In the genomic region with DNA sequence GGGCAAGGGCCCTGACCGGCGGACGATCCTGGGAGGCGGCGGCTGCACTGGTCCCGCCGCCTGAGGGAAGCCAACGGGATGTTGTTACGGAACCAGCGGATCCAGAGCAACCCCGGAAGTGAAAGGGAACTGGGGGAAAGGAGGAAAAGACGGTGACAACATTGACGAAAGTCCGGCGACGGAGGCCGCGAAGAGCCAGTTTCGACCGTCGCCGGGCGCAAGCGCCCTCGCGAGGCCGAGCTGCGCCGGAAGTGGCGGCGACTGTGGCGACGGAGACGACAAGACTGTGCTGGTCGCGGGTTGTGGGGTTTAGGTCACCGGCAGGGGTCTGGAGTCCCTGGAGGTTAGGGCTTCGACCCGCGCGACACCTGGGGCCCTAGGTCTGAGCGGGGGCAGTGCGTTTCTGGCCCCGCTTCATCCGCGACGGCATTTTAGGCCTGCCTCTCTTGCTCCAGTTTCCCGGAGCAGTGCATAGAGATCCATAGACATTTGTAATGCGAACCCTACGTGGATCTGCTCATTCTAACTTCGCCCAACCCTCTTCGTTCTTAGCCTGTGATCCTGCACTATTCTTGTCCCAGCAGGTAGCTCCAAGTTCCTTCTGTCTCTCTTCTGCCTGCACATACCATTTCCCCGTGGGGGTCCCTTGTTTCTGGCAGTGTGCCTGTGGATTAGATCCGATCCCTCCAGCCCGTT, we compare ENCODE assay signal across 8 cellular contexts. TPM values are rescaled to one million over a fixed set of nuclear protein-coding genes. Genes with fewer than 3 reads are reported as not detected.
DNase-seq lines count a peak whose midpoint lies in the region; ATAC-seq and TF ChIP-seq lines count a peak whose summit lies in the region.

BOD1L1 (minus strand) TSS at position 120 of the 696 bp plus-strand sequence. CDS start 138 bp downstream, outside the sequence.

- H3K4me2 ChIP-seq in DOHH2 (ENCODE audit: low read length) = peak within 1 kb of the TSS; percentile 80
- peak within 1 kb of the TSS; percentile 93 for H3K4me2 ChIP-seq in KMS-11

- H3K9me3 Mint-ChIP-seq in activated T-helper 1 cell treated with anti-CD3 and anti-CD28 coated beads, Interleukin-12 subunit alpha, Interleukin-12 subunit beta, Interleukin-2, Interleukin-4 antibody, amounts not matched to agents 30 ng/mL and 10 ng/mL and 1 ng/mL, durations not matched to agents 14 hours and 24 hours and 36 hours = no peaks in the 10 kb centered on the region
- no peaks in the 10 kb centered on the region for H3K9me3 Mint-ChIP-seq in natural killer cell

- H2AFZ ChIP-seq in KMS-11 (ENCODE audit: low read depth) = peak within 1 kb of the TSS; percentile 87

- peak within 1 kb of the TSS; percentile 98 for H3K27ac Mint-ChIP-seq in activated T-helper 1 cell treated with anti-CD3 and anti-CD28 coated beads, Interleukin-12 subunit alpha, Interleukin-12 subunit beta, Interleukin-2, Interleukin-4 antibody, amounts not matched to agents 30 ng/mL and 10 ng/mL and 1 ng/mL, durations not matched to agents 14 hours and 24 hours and 36 hours
- peak within 1 kb of the TSS; percentile 97 for H3K27ac Mint-ChIP-seq in natural killer cell

- H3K4me3 Mint-ChIP-seq in activated T-helper 1 cell treated with anti-CD3 and anti-CD28 coated beads, Interleukin-12 subunit alpha, Interleukin-12 subunit beta, Interleukin-2, Interleukin-4 antibody, amounts not matched to agents 30 ng/mL and 10 ng/mL and 1 ng/mL, durations not matched to agents 14 hours and 24 hours and 36 hours = peak within 1 kb of the TSS; percentile 99
- peak within 1 kb of the TSS; percentile 98 for H3K4me3 Mint-ChIP-seq in natural killer cell

- peaks cover 19% of the 10 kb centered on the region for H3K4me1 ChIP-seq in DOHH2 (ENCODE audit: control insufficient read depth, low read length)
- peaks cover 5% of the 10 kb centered on the region for H3K4me1 ChIP-seq in KMS-11 (ENCODE audit: low read depth, poor library complexity, severe bottlenecking)

- H3K27me3 ChIP-seq in DOHH2 (ENCODE audit: control insufficient read depth, low read length) = no peaks in the 10 kb centered on the region
- H3K27me3 ChIP-seq in KMS-11 (ENCODE audit: insufficient read depth, low read depth) = no peaks in the 10 kb centered on the region

- H3K27me3 Mint-ChIP-seq in activated T-helper 1 cell treated with anti-CD3 and anti-CD28 coated beads, Interleukin-12 subunit alpha, Interleukin-12 subunit beta, Interleukin-2, Interleukin-4 antibody, amounts not matched to agents 30 ng/mL and 10 ng/mL and 1 ng/mL, durations not matched to agents 14 hours and 24 hours and 36 hours (ENCODE audit: insufficient read depth) = peaks cover 4% of the 10 kb centered on the region
- peaks cover 0 to 2% of the 10 kb centered on the region in 2 donors for H3K27me3 Mint-ChIP-seq in natural killer cell (ENCODE audit: low read depth in 2 of 2)

- H3K9me3 ChIP-seq in DOHH2 (ENCODE audit: control insufficient read depth, insufficient read depth, low read length) = no peaks in the 10 kb centered on the region

- peaks cover 5% of the 10 kb centered on the region; the same call in 1 of the 2 replicates for H3F3A ChIP-seq in DOHH2 (ENCODE audit: control insufficient read depth, insufficient read depth)

- H4K20me1 ChIP-seq in DOHH2 (ENCODE audit: control insufficient read depth, insufficient read depth, low read depth, low read length) = no peaks in the 10 kb centered on the region
- H4K20me1 ChIP-seq in KMS-11 (ENCODE audit: insufficient read depth) = no peaks in the 10 kb centered on the region

- ATAC-seq in GM21737 (IDR thresholded peaks at IDR 0.05; ENCODE audit: unreplicated experiment) (peak; percentile 89), natural killer cell (peak; percentile 78 to 86 (median 84))

- peaks cover 29% of the 10 kb centered on the region for H3K4me1 Mint-ChIP-seq in activated T-helper 1 cell treated with anti-CD3 and anti-CD28 coated beads, Interleukin-12 subunit alpha, Interleukin-12 subunit beta, Interleukin-2, Interleukin-4 antibody, amounts not matched to agents 30 ng/mL and 10 ng/mL and 1 ng/mL, durations not matched to agents 14 hours and 24 hours and 36 hours (ENCODE audit: low read depth)
- H3K4me1 Mint-ChIP-seq in natural killer cell = peaks cover 45 to 48% of the 10 kb centered on the region in 2 donors

- intact Hi-C loops in activated T-helper 1 cell treated with anti-CD3 and anti-CD28 coated beads, Interleukin-12 subunit alpha, Interleukin-12 subunit beta, Interleukin-2, Interleukin-4 antibody, amounts not matched to agents 30 ng/mL and 10 ng/mL and 1 ng/mL, durations not matched to agents 14 hours and 24 hours and 36 hours (cut with micrococcal nuclease) = loop anchor here (1.0 to 2.0 kb wide), 5 partner anchors 27 to 1375 kb away; partner anchors contain the start of genes CPEB2 and RAB28
- intact Hi-C loops in natural killer cell (cut with micrococcal nuclease) = loop anchor here (2.0 to 10.0 kb wide), 2 partner anchors 143 to 1375 kb away; partner anchors contain the start of genes CPEB2 and RAB28

- peaks cover 12% of the 10 kb centered on the region for H3K36me3 Mint-ChIP-seq in activated T-helper 1 cell treated with anti-CD3 and anti-CD28 coated beads, Interleukin-12 subunit alpha, Interleukin-12 subunit beta, Interleukin-2, Interleukin-4 antibody, amounts not matched to agents 30 ng/mL and 10 ng/mL and 1 ng/mL, durations not matched to agents 14 hours and 24 hours and 36 hours (ENCODE audit: low read depth)
- no peaks in the 10 kb centered on the region for H3K36me3 Mint-ChIP-seq in natural killer cell

- H3K79me2 ChIP-seq in DOHH2 (ENCODE audit: control insufficient read depth, low read length) (peaks cover 53% of the 10 kb centered on the region), KMS-11 (ENCODE audit: insufficient read depth, low read depth) (peaks cover 44% of the 10 kb centered on the region)

- H3K36me3 ChIP-seq in DOHH2 (ENCODE audit: control insufficient read depth, low read length) (peaks cover 16% of the 10 kb centered on the region), KMS-11 (ENCODE audit: insufficient read depth) (no peaks in the 10 kb centered on the region)

- peak within 1 kb of the TSS; percentile 79 for H3K9ac ChIP-seq in KMS-11

- H3K27ac ChIP-seq in DOHH2 (ENCODE audit: low read depth, low read length) (peak within 1 kb of the TSS; percentile 55), KMS-11 (peak within 1 kb of the TSS; percentile 77)

- no peaks in the 10 kb centered on the region for H3K9me2 ChIP-seq in DOHH2 (replicated peaks; ENCODE audit: control insufficient read depth, low read length)

- peak; percentile 91 for DNase-seq in RKO (ENCODE audit: low spot score)
- DNase-seq in activated T-helper 1 cell treated with anti-CD3 and anti-CD28 coated beads, Interleukin-12 subunit alpha, Interleukin-12 subunit beta, Interleukin-2, Interleukin-4 antibody, amounts not matched to agents 30 ng/mL and 10 ng/mL and 1 ng/mL, durations not matched to agents 14 hours and 24 hours and 36 hours (ENCODE audit: low spot score) = peak; percentile 81
- DNase-seq in fibroblast of peridontal ligament (ENCODE audit: extremely low read depth) = peak; percentile 90
- peak; percentile 73 for DNase-seq in natural killer cell
- peak; percentile 75 for DNase-seq in stimulated activated naive CD4-positive, alpha-beta T cell treated with Interleukin-2 at 50 U/mL for 16 hours (lab: John Stamatoyannopoulos, UW)

- H3K4me3 ChIP-seq in DOHH2 (ENCODE audit: low read length) (peak within 1 kb of the TSS; percentile 89), KMS-11 (IDR thresholded peaks at IDR 0.05; ENCODE audit: insufficient read depth, low read depth, low read length) (peak within 1 kb of the TSS; percentile 35)

- TF ChIP-seq CTCF in DOHH2 (IDR thresholded peaks at IDR 0.05; ENCODE audit: low read depth, low read length, poor library complexity, severe bottlenecking) (peak; percentile 56), KMS-11 (conservative IDR thresholded peaks at IDR 0.05; ENCODE audit: low read depth, low read length) (no peak; the same call in 1 of the 2 replicates), natural killer cell (IDR thresholded peaks at IDR 0.05) (peak; percentile 19)

RNA-seq across cellular contexts. Expression of gene BOD1L1, which starts in this region (rescaled TPM):
- 40.1 and 40.4 TPM in 2 replicates for total RNA-seq in activated T-helper 1 cell treated with anti-CD3 and anti-CD28 coated beads, Interleukin-12 subunit alpha, Interleukin-12 subunit beta, Interleukin-2, Interleukin-4 antibody, amounts not matched to agents 30 ng/mL and 10 ng/mL and 1 ng/mL, durations not matched to agents 14 hours and 24 hours and 36 hours
- total RNA-seq in natural killer cell = 10 to 100 TPM; 62.2 to 69.1 (median 67.7) TPM

Comparison
In these comparisons a context has a peak if more than half of its experiments do, and no peak if none do; other contexts are left out.
1. Peak in every context shown above with its lines: DNase-seq, ATAC-seq, H3K4me3 ChIP-seq and H3K27ac ChIP-seq.